Comparison of ENCODE assay signal across 19 cellular contexts in the genomic region with DNA sequence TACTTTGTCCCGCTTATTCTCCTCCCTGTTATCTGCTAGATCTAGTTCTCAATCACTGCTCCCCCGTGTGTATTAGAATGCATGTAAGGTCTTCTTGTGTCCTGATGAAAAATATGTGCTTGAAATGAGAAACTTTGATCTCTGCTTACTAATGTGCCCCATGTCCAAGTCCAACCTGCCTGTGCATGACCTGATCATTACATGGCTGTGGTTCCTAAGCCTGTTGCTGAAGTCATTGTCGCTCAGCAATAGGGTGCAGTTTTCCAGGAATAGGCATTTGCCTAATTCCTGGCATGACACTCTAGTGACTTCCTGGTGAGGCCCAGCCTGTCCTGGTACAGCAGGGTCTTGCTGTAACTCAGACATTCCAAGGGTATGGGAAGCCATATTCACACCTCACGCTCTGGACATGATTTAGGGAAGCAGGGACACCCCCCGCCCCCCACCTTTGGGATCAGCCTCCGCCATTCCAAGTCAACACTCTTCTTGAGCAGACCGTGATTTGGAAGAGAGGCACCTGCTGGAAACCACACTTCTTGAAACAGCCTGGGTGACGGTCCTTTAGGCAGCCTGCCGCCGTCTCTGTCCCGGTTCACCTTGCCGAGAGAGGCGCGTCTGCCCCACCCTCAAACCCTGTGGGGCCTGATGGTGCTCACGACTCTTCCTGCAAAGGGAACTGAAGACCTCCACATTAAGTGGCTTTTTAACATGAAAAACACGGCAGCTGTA.
DNase-seq lines count a peak whose midpoint lies in the region; ATAC-seq and TF ChIP-seq lines count a peak whose summit lies in the region.
"Had no signal": no experiment of that assay in that cellular context is flagged by ENCODE, and none has a peak within 500 bp of the region (broad histone marks: within the 10 kb centered on the region; RNA-seq: fewer than 3 reads in every experiment).

No MANE protein-coding gene starts in this region.

- peaks cover 68% of the 10 kb centered on the region for H3K4me1 ChIP-seq in Panc1 (ENCODE audit: control insufficient read depth, insufficient read depth, low read length)
- H3K4me1 ChIP-seq in hepatocyte (ENCODE audit: insufficient read depth) = no peaks in the 10 kb centered on the region
- H3K4me1 ChIP-seq: right atrium auricular region, SJSA1 had no signal

- CTCF ChIA-PET in activated CD4-positive, alpha-beta memory T cell treated with anti-CD3 and anti-CD28 coated beads for 36 hours (lab: Charles Lee) = interaction anchor here (1.0 to 5.2 kb wide), 3 partner anchors 9 to 414 kb away, joined by 3 to 32 read pairs (median 6); no protein-coding TSS in a partner anchor
- CTCF ChIA-PET in activated CD4-positive, alpha-beta memory T cell treated with anti-CD3 and anti-CD28 coated beads, Interleukin-2, amount 10 ng/mL, durations not matched to agents 7 days and 5 days (lab: Charles Lee) = interaction anchor here (0.6 to 2.0 kb wide), 3 partner anchors 8 to 403 kb away, joined by 3 to 8 read pairs (median 4); no protein-coding TSS in a partner anchor
- CTCF ChIA-PET in Panc1 (lab: Charles Lee) = no interaction called here

- intact Hi-C loops in activated CD4-positive, alpha-beta memory T cell treated with anti-CD3 and anti-CD28 coated beads for 36 hours (cut with micrococcal nuclease) = no loop called here
- intact Hi-C loops in Panc1 (cut with micrococcal nuclease; ENCODE audit: unreplicated experiment) = loop anchor here (5.0 kb wide), 1 partner anchor 396 kb away; no protein-coding TSS in a partner anchor

- H3K27ac ChIP-seq in Panc1 (ENCODE audit: low read length) (peak overlapping the region; percentile 49), hepatocyte (peak overlapping the region; percentile 37)
- H3K27ac ChIP-seq: right atrium auricular region, SJSA1, suprapubic skin had no signal

- peaks cover 64% of the 10 kb centered on the region for H3K36me3 Mint-ChIP-seq in activated CD4-positive, alpha-beta memory T cell treated with anti-CD3 and anti-CD28 coated beads for 36 hours
- peaks cover 79% of the 10 kb centered on the region for H3K36me3 Mint-ChIP-seq in activated CD4-positive, alpha-beta memory T cell treated with anti-CD3 and anti-CD28 coated beads, Interleukin-2, amount 10 ng/mL, durations not matched to agents 7 days and 5 days (ENCODE audit: low read depth)
- H3K36me3 Mint-ChIP-seq in stimulated activated effector memory CD8-positive, alpha-beta T cell treated with anti-CD3 and anti-CD28 coated beads, Interleukin-12 subunit alpha, Interleukin-12 subunit beta, amount 100 ng/mL, for 72 hours = peaks cover 100% of the 10 kb centered on the region
- peaks cover 97% of the 10 kb centered on the region for H3K36me3 Mint-ChIP-seq in activated T-cell treated with anti-CD3 and anti-CD28 coated beads, Interleukin-2, amount 50 U/mL, for 24 hours (ENCODE audit: low read depth)

- DNase-seq in activated CD4-positive, alpha-beta memory T cell treated with anti-CD3 and anti-CD28 coated beads for 36 hours = no peak
- no peak for DNase-seq in activated CD4-positive, alpha-beta memory T cell treated with anti-CD3 and anti-CD28 coated beads, Interleukin-2, amount 10 ng/mL, durations not matched to agents 7 days and 5 days
- no peak for DNase-seq in Panc1 (ENCODE audit: low read depth, low spot score)
- DNase-seq in hepatocyte (ENCODE audit: low spot score) = no peak
- no peak for DNase-seq in stimulated activated effector memory CD8-positive, alpha-beta T cell treated with anti-CD3 and anti-CD28 coated beads, Interleukin-12 subunit alpha, Interleukin-12 subunit beta, amount 100 ng/mL, for 72 hours (ENCODE audit: low spot score in 2 of 2)
- DNase-seq in activated T-cell treated with anti-CD3 and anti-CD28 coated beads, Interleukin-2, amount 50 U/mL, for 24 hours = no peak
- no peak for DNase-seq in NCI-H2107 (lab: John Stamatoyannopoulos, UW)
- DNase-seq: C1 segment of cervical spinal cord, GDM1, KG1, MV-4-11, NCI-H187, nucleus accumbens had no signal

- H3K4me2 ChIP-seq in hepatocyte = no peak overlapping the region

- no peak overlapping the region for H3K4me3 Mint-ChIP-seq in activated CD4-positive, alpha-beta memory T cell treated with anti-CD3 and anti-CD28 coated beads for 36 hours
- no peak overlapping the region for H3K4me3 Mint-ChIP-seq in activated CD4-positive, alpha-beta memory T cell treated with anti-CD3 and anti-CD28 coated beads, Interleukin-2, amount 10 ng/mL, durations not matched to agents 7 days and 5 days
- no peak overlapping the region for H3K4me3 Mint-ChIP-seq in stimulated activated effector memory CD8-positive, alpha-beta T cell treated with anti-CD3 and anti-CD28 coated beads, Interleukin-12 subunit alpha, Interleukin-12 subunit beta, amount 100 ng/mL, for 72 hours
- no peak overlapping the region for H3K4me3 Mint-ChIP-seq in activated T-cell treated with anti-CD3 and anti-CD28 coated beads, Interleukin-2, amount 50 U/mL, for 24 hours
- H3K4me3 Mint-ChIP-seq: central memory CD8-positive, alpha-beta T cell; WTC11 had no signal

- H3K27me3 Mint-ChIP-seq in activated CD4-positive, alpha-beta memory T cell treated with anti-CD3 and anti-CD28 coated beads for 36 hours = no peaks in the 10 kb centered on the region
- H3K27me3 Mint-ChIP-seq in activated CD4-positive, alpha-beta memory T cell treated with anti-CD3 and anti-CD28 coated beads, Interleukin-2, amount 10 ng/mL, durations not matched to agents 7 days and 5 days = no peaks in the 10 kb centered on the region
- no peaks in the 10 kb centered on the region for H3K27me3 Mint-ChIP-seq in activated T-cell treated with anti-CD3 and anti-CD28 coated beads, Interleukin-2, amount 50 U/mL, for 24 hours
- H3K27me3 Mint-ChIP-seq: central memory CD8-positive, alpha-beta T cell had no signal

- H3K9me3 ChIP-seq in Panc1 (ENCODE audit: control insufficient read depth, insufficient read depth, low read depth, low read length) = no peaks in the 10 kb centered on the region
- no peaks in the 10 kb centered on the region for H3K9me3 ChIP-seq in hepatocyte (ENCODE audit: low read depth)
- H3K9me3 ChIP-seq: right atrium auricular region, SJSA1, suprapubic skin had no signal

- peaks cover 8% of the 10 kb centered on the region for H3K4me1 Mint-ChIP-seq in activated CD4-positive, alpha-beta memory T cell treated with anti-CD3 and anti-CD28 coated beads for 36 hours (ENCODE audit: low read depth)
- peaks cover 3% of the 10 kb centered on the region for H3K4me1 Mint-ChIP-seq in activated CD4-positive, alpha-beta memory T cell treated with anti-CD3 and anti-CD28 coated beads, Interleukin-2, amount 10 ng/mL, durations not matched to agents 7 days and 5 days
- peaks cover 14% of the 10 kb centered on the region for H3K4me1 Mint-ChIP-seq in stimulated activated effector memory CD8-positive, alpha-beta T cell treated with anti-CD3 and anti-CD28 coated beads, Interleukin-12 subunit alpha, Interleukin-12 subunit beta, amount 100 ng/mL, for 72 hours
- H3K4me1 Mint-ChIP-seq in activated T-cell treated with anti-CD3 and anti-CD28 coated beads, Interleukin-2, amount 50 U/mL, for 24 hours (ENCODE audit: low read depth) = no peaks in the 10 kb centered on the region
- H3K4me1 Mint-ChIP-seq: WTC11 had no signal

- TSS peak; percentile 53 for BruUV-seq in Panc1 (replicated peaks; lab: Mats Ljungman, UMichigan)

- TF ChIP-seq CTCF in Panc1 (IDR thresholded peaks at IDR 0.05) (no peak), hepatocyte (IDR thresholded peaks at IDR 0.05; ENCODE audit: poor library complexity) (no peak)

- in situ Hi-C loops in Panc1 (cut with HindIII; ENCODE audit: low pct_unique_long_range_greater_than_20kb, low sequenced_read_pairs) = no loop called here

- H2AFZ ChIP-seq in hepatocyte = no peak overlapping the region

- no peaks in the 10 kb centered on the region for H3K79me2 ChIP-seq in hepatocyte

- H3K9me2 ChIP-seq in hepatocyte (replicated peaks; ENCODE audit: insufficient read depth) = no peaks in the 10 kb centered on the region

- ATAC-seq in Panc1 = no peak
- no peak for ATAC-seq in stimulated activated effector memory CD8-positive, alpha-beta T cell treated with anti-CD3 and anti-CD28 coated beads, Interleukin-12 subunit alpha, Interleukin-12 subunit beta, amount 100 ng/mL, for 72 hours
- ATAC-seq in GM19467 (IDR thresholded peaks at IDR 0.05; ENCODE audit: unreplicated experiment) = no peak
- ATAC-seq: WTC11 had no signal

- 91% methylated on average over 16 of the region's 16 CpGs for WGBS in hepatocyte (ENCODE audit: low lambda C conversion rate, missing lambda C conversion rate)

- peaks cover 28% of the 10 kb centered on the region for H3K36me3 ChIP-seq in Panc1 (ENCODE audit: control insufficient read depth, insufficient read depth, low read length)
- H3K36me3 ChIP-seq in hepatocyte (replicated peaks; ENCODE audit: insufficient read depth, low read depth) = peaks cover 4% of the 10 kb centered on the region

- H3K27ac Mint-ChIP-seq in activated CD4-positive, alpha-beta memory T cell treated with anti-CD3 and anti-CD28 coated beads for 36 hours = peak overlapping the region; percentile 57
- no peak overlapping the region for H3K27ac Mint-ChIP-seq in activated CD4-positive, alpha-beta memory T cell treated with anti-CD3 and anti-CD28 coated beads, Interleukin-2, amount 10 ng/mL, durations not matched to agents 7 days and 5 days
- peak overlapping the region; percentile 55 for H3K27ac Mint-ChIP-seq in stimulated activated effector memory CD8-positive, alpha-beta T cell treated with anti-CD3 and anti-CD28 coated beads, Interleukin-12 subunit alpha, Interleukin-12 subunit beta, amount 100 ng/mL, for 72 hours
- no peak overlapping the region for H3K27ac Mint-ChIP-seq in activated T-cell treated with anti-CD3 and anti-CD28 coated beads, Interleukin-2, amount 50 U/mL, for 24 hours
- H3K27ac Mint-ChIP-seq: WTC11 had no signal

- no peaks in the 10 kb centered on the region for H3K9me3 Mint-ChIP-seq in activated CD4-positive, alpha-beta memory T cell treated with anti-CD3 and anti-CD28 coated beads for 36 hours
- no peaks in the 10 kb centered on the region for H3K9me3 Mint-ChIP-seq in activated CD4-positive, alpha-beta memory T cell treated with anti-CD3 and anti-CD28 coated beads, Interleukin-2, amount 10 ng/mL, durations not matched to agents 7 days and 5 days
- no peaks in the 10 kb centered on the region for H3K9me3 Mint-ChIP-seq in stimulated activated effector memory CD8-positive, alpha-beta T cell treated with anti-CD3 and anti-CD28 coated beads, Interleukin-12 subunit alpha, Interleukin-12 subunit beta, amount 100 ng/mL, for 72 hours
- no peaks in the 10 kb centered on the region for H3K9me3 Mint-ChIP-seq in activated T-cell treated with anti-CD3 and anti-CD28 coated beads, Interleukin-2, amount 50 U/mL, for 24 hours
- H3K9me3 Mint-ChIP-seq: central memory CD8-positive, alpha-beta T cell; WTC11 had no signal

- no peaks in the 10 kb centered on the region for H3K27me3 ChIP-seq in Panc1 (ENCODE audit: control insufficient read depth, insufficient read depth, low read length)
- no peaks in the 10 kb centered on the region for H3K27me3 ChIP-seq in hepatocyte
- H3K27me3 ChIP-seq: right atrium auricular region, SJSA1, suprapubic skin had no signal

- H3K4me3 ChIP-seq in Panc1 (ENCODE audit: low read depth in 2 of 2, low read length in 2 of 2) (no peak overlapping the region), hepatocyte (no peak overlapping the region)
- H3K4me3 ChIP-seq: right atrium auricular region, SJSA1, suprapubic skin had no signal

- POLR2A ChIA-PET in activated CD4-positive, alpha-beta memory T cell treated with anti-CD3 and anti-CD28 coated beads for 36 hours (lab: Charles Lee) = no interaction called here
- POLR2A ChIA-PET in activated CD4-positive, alpha-beta memory T cell treated with anti-CD3 and anti-CD28 coated beads, Interleukin-2, amount 10 ng/mL, durations not matched to agents 7 days and 5 days (lab: Charles Lee) = no interaction called here
- POLR2A ChIA-PET in Panc1 (lab: Charles Lee) = no interaction called here

- no peaks in the 10 kb centered on the region for H4K20me1 ChIP-seq in hepatocyte (ENCODE audit: insufficient read depth, poor library complexity, severe bottlenecking)

Comparison
In these comparisons a context has a peak if more than half of its experiments do, and no peak if none do; other contexts are left out.
1. H3K27ac Mint-ChIP-seq: peak in activated CD4-positive, alpha-beta memory T cell treated with anti-CD3 and anti-CD28 coated beads for 36 hours (single experiment) and stimulated activated effector memory CD8-positive, alpha-beta T cell treated with anti-CD3 and anti-CD28 coated beads, Interleukin-12 subunit alpha, Interleukin-12 subunit beta, amount 100 ng/mL, for 72 hours (single experiment); none in activated CD4-positive, alpha-beta memory T cell treated with anti-CD3 and anti-CD28 coated beads, Interleukin-2, amount 10 ng/mL, durations not matched to agents 7 days and 5 days (single experiment) and activated T-cell treated with anti-CD3 and anti-CD28 coated beads, Interleukin-2, amount 50 U/mL, for 24 hours (single experiment).